Comparison of ENCODE assay signal across 10 cellular contexts in the genomic region with DNA sequence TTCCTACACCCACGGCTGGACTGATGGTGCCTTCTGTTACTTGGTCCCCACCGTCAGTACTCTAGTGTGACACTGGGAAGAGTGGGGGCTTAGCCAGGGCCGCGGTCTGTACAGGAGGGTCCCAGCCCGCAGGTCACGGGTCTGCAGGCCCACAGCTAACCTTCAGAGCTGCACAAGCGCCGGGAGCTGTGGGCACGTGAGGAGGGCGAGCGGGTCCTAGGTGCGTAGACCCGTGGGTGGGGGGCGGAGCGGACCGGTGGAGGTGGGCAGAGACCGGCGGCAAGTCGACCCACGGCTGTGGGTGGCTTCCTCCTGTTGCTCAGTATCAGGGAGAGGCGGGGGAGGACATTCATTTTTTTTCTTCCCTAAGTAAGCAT. TPM values are rescaled to one million over a fixed set of nuclear protein-coding genes. Genes with fewer than 3 reads are reported as not detected.
A peak's percentile ranks its signal among the peaks of the same experiment; 100 is the strongest.
DNase-seq lines count a peak whose midpoint lies in the region; ATAC-seq and TF ChIP-seq lines count a peak whose summit lies in the region.
"Had no signal": no experiment of that assay in that cellular context is flagged by ENCODE, and none has a peak within 500 bp of the region (broad histone marks: within the 10 kb centered on the region; RNA-seq: fewer than 3 reads in every experiment).

No MANE protein-coding gene starts in this region.

- ATAC-seq in sciatic nerve, result peak; percentile 16
- no peak for ATAC-seq in GM19328 (IDR thresholded peaks at IDR 0.05; ENCODE audit: unreplicated experiment)
- ATAC-seq: naive thymus-derived CD4-positive, alpha-beta T cell had no signal

- H3K4me1 ChIP-seq in adipocyte (ENCODE audit: control insufficient read depth, insufficient read depth, low read length) (peaks cover 25% of the 10 kb centered on the region), iPS DF 6.9 (ENCODE audit: control insufficient read depth, insufficient read depth, low read length) (peaks cover 2% of the 10 kb centered on the region)

- intact Hi-C loops in sciatic nerve (cut with DNase I), result no loop called here

- H3K27ac ChIP-seq in iPS DF 6.9 (ENCODE audit: low read length), result no peak overlapping the region

- no CpG with 5 or more reads among the region's 21 CpGs for WGBS in iPS DF 6.9 (ENCODE audit: insufficient coverage, insufficient read length)

- DNase-seq in GM20000 (ENCODE audit: low spot score) (peak; percentile 42), adipocyte (ENCODE audit: low read depth) (no peak), iPS DF 6.9 (ENCODE audit: low read depth, low spot score) (no peak), sciatic nerve (ENCODE audit: low spot score) (no peak), NCI-H2171 treated with DMSO at 0.1 percent for 48 hours (lab: John Stamatoyannopoulos, UW) (no peak), RKO (ENCODE audit: low spot score) (no peak)
- DNase-seq in stimulated activated CD8-positive, alpha-beta memory T cell treated with anti-CD3 and anti-CD28 coated beads, Interleukin-4, amount 100 ng/mL, for 48 hours, result no peak
- DNase-seq: NCI-H446 treated with DMSO at 0.1 percent for 48 hours had no signal

- H3K27me3 ChIP-seq in adipocyte (replicated peaks; ENCODE audit: control insufficient read depth, insufficient read depth, low read length) (no peaks in the 10 kb centered on the region), iPS DF 6.9 (ENCODE audit: control insufficient read depth, insufficient read depth, low read length) (peaks cover 35% of the 10 kb centered on the region)

- H3K4me3 ChIP-seq in adipocyte (ENCODE audit: low read length), result peak overlapping the region; percentile 82
- peak overlapping the region; percentile 66; the same call in 1 of the 2 replicates for H3K4me3 ChIP-seq in iPS DF 6.9 (ENCODE audit: low read length)

- H3K9ac ChIP-seq in adipocyte (ENCODE audit: low read length), result peak overlapping the region; percentile 77

- H3K36me3 ChIP-seq in adipocyte (ENCODE audit: control insufficient read depth, insufficient read depth, low read length, severe bottlenecking) (no peaks in the 10 kb centered on the region), iPS DF 6.9 (ENCODE audit: control insufficient read depth, insufficient read depth, low read length) (no peaks in the 10 kb centered on the region; the same call in 1 of the 2 replicates)

- TF ChIP-seq CTCF in GM20000 (IDR thresholded peaks at IDR 0.05; ENCODE audit: extremely low read depth, missing control alignments), result no peak

- H3K9me3 ChIP-seq in adipocyte (ENCODE audit: control insufficient read depth, low read length) (no peaks in the 10 kb centered on the region), iPS DF 6.9 (ENCODE audit: control insufficient read depth, insufficient read depth, low read length) (no peaks in the 10 kb centered on the region)

RNA-seq across cellular contexts. Expression of a gene that starts 1.2 kb away (rescaled TPM):
- 10.8 TPM for total RNA-seq in sciatic nerve
- total RNA-seq: naive thymus-derived CD4-positive, alpha-beta T cell had no signal
